Comparison of ENCODE assay signal across 10 cellular contexts in the genomic region with DNA sequence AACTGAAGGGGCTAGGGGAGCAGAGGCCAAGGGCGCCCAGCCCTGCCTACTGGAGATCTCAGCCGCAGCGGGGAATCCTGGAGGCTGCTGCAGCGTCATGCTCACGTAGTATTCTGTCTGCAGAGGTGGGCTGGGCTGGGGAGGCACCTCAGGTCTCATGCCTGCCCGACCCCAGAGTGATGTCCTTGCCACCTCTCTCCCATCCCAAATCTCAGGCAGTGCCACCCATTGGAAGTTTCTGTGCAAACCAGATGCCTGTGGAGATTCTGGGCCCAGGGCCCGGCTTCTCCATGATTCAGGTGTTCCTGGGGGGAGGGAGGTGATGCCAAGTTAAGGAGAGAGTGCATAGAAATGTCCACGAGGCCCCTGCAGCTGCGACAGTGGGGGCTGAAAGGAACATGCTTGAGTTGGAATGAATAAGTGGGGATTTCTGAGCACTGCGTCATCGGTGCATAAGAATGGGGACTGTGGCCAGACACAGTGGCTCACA.
DNase-seq lines count a peak whose midpoint lies in the region; ATAC-seq lines count a peak whose summit lies in the region.
"Had no signal": no experiment of that assay in that cellular context is flagged by ENCODE, and none has a peak within 500 bp of the region (broad histone marks: within the 10 kb centered on the region; RNA-seq: fewer than 3 reads in every experiment).

No MANE protein-coding gene starts in this region.

- ATAC-seq in HG03095 (IDR thresholded peaks at IDR 0.05; ENCODE audit: unreplicated experiment) = peak; percentile 5
- peak; percentile 19 for ATAC-seq in stimulated activated naive CD8-positive, alpha-beta T cell treated with anti-CD3 and anti-CD28 coated beads, Interleukin-15, amount 100 ng/mL, for 72 hours

- H3K27ac Mint-ChIP-seq in activated naive CD8-positive, alpha-beta T cell = peak overlapping the region; percentile 94
- H3K27ac Mint-ChIP-seq in stimulated activated naive CD8-positive, alpha-beta T cell treated with anti-CD3 and anti-CD28 coated beads, Interleukin-15, amount 100 ng/mL, for 72 hours = peak overlapping the region; percentile 54 to 90
- H3K27ac Mint-ChIP-seq: nephron had no signal

- peak; percentile 32 for DNase-seq in stimulated activated CD4-positive, alpha-beta T cell treated with anti-CD3 and anti-CD28 coated beads, Interleukin-15, amount 100 ng/mL, for 24 hours
- no peak for DNase-seq in stimulated activated CD4-positive, alpha-beta T cell treated with anti-CD3 and anti-CD28 coated beads, Interleukin-2, amount 100 ng/mL, for 48 hours
- DNase-seq in stimulated activated naive CD8-positive, alpha-beta T cell treated with anti-CD3 and anti-CD28 coated beads, Interleukin-15, amount 100 ng/mL, for 72 hours = no peak
- DNase-seq in NCI-H2171 (lab: John Stamatoyannopoulos, UW) = no peak
- no peak for DNase-seq in HPDE6-E6E7 (ENCODE audit: extremely low spot score)
- no peak for DNase-seq in NCI-H748 treated with DMSO at 0.1 percent for 48 hours (lab: John Stamatoyannopoulos, UW)
- DNase-seq: esophagus squamous epithelium had no signal

- H3K4me1 Mint-ChIP-seq in activated naive CD8-positive, alpha-beta T cell (ENCODE audit: low read depth) = peaks cover 45% of the 10 kb centered on the region
- peaks cover 62% of the 10 kb centered on the region for H3K4me1 Mint-ChIP-seq in stimulated activated naive CD8-positive, alpha-beta T cell treated with anti-CD3 and anti-CD28 coated beads, Interleukin-15, amount 100 ng/mL, for 72 hours
- H3K4me1 Mint-ChIP-seq: nephron had no signal

- peak overlapping the region; percentile 80 for H3K4me3 Mint-ChIP-seq in activated naive CD8-positive, alpha-beta T cell
- H3K4me3 Mint-ChIP-seq in stimulated activated naive CD8-positive, alpha-beta T cell treated with anti-CD3 and anti-CD28 coated beads, Interleukin-15, amount 100 ng/mL, for 72 hours = peak overlapping the region; percentile 76 to 79
- H3K4me3 Mint-ChIP-seq: nephron had no signal

- H3K36me3 Mint-ChIP-seq in activated naive CD8-positive, alpha-beta T cell = peaks cover 2% of the 10 kb centered on the region

- no peaks in the 10 kb centered on the region for H3K27me3 Mint-ChIP-seq in activated naive CD8-positive, alpha-beta T cell
- no peaks in the 10 kb centered on the region for H3K27me3 Mint-ChIP-seq in stimulated activated naive CD8-positive, alpha-beta T cell treated with anti-CD3 and anti-CD28 coated beads, Interleukin-15, amount 100 ng/mL, for 72 hours

- no peaks in the 10 kb centered on the region for H3K9me3 Mint-ChIP-seq in activated naive CD8-positive, alpha-beta T cell (ENCODE audit: low read depth)
- peaks cover 7 to 10% of the 10 kb centered on the region in 2 donors for H3K9me3 Mint-ChIP-seq in stimulated activated naive CD8-positive, alpha-beta T cell treated with anti-CD3 and anti-CD28 coated beads, Interleukin-15, amount 100 ng/mL, for 72 hours
